In the genomic region with DNA sequence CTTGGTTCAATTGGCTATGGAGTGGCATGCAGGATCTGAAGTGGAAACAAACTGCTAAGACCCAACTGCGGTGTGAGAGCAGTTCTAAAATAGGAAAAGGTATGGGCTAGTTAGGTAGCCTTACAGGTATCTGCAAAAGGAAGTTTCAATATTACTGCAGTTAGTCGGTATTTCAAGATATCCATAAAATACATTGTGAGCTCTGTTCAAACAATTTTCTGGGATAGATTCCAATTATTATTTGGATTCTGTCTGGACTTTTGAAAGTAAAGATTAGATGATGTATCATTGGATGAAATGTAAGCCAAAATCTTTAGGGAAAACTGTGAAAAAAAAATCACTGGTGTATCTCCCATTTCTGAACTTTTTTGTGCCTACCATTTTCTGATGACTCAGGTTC, we compare ENCODE assay signal across 19 cellular contexts.
DNase-seq lines count a peak whose midpoint lies in the region; TF ChIP-seq lines count a peak whose summit lies in the region.
"Had no signal": no experiment of that assay in that cellular context is flagged by ENCODE, and none has a peak within 500 bp of the region (broad histone marks: within the 10 kb centered on the region; RNA-seq: fewer than 3 reads in every experiment).

No MANE protein-coding gene starts in this region.

- no peaks in the 10 kb centered on the region for H3K36me3 ChIP-seq in brain microvascular endothelial cell (replicated peaks)

- H3K27ac Mint-ChIP-seq in mesothelial cell of epicardium (peak overlapping the region; percentile 78), osteocyte (ENCODE audit: unreplicated experiment) (no peak overlapping the region)
- H3K27ac Mint-ChIP-seq: CD4-positive, alpha-beta T cell; IgD-negative memory B cell had no signal

- peaks cover 32% of the 10 kb centered on the region for H3K4me1 Mint-ChIP-seq in mesothelial cell of epicardium
- no peaks in the 10 kb centered on the region for H3K4me1 Mint-ChIP-seq in osteocyte (ENCODE audit: unreplicated experiment)

- no peaks in the 10 kb centered on the region for H3K27me3 ChIP-seq in brain microvascular endothelial cell (replicated peaks)

- no peak for TF ChIP-seq CTCF in 22Rv1 (IDR thresholded peaks at IDR 0.05)
- no peak for TF ChIP-seq CTCF in LNCaP clone FGC (IDR thresholded peaks at IDR 0.05; ENCODE audit: control insufficient read depth, extremely low read depth, insufficient read depth)
- TF ChIP-seq CTCF in brain microvascular endothelial cell (IDR thresholded peaks at IDR 0.05; ENCODE audit: low read depth, low read length, missing control alignments), result no peak
- TF ChIP-seq CTCF in mesothelial cell of epicardium (IDR thresholded peaks at IDR 0.05; ENCODE audit: unreplicated experiment), result no peak
- TF ChIP-seq CTCF in osteocyte (IDR thresholded peaks at IDR 0.05), result no peak

- peak overlapping the region; percentile 16; the same call in 1 of the 2 replicates for H3K4me3 ChIP-seq in LNCaP clone FGC (ENCODE audit: low read depth, low read length)
- no peak overlapping the region for H3K4me3 ChIP-seq in brain microvascular endothelial cell (ENCODE audit: low read depth, low read length)

- H3K36me3 Mint-ChIP-seq in mesothelial cell of epicardium, result no peaks in the 10 kb centered on the region
- H3K36me3 Mint-ChIP-seq in osteocyte (ENCODE audit: unreplicated experiment), result no peaks in the 10 kb centered on the region
- H3K36me3 Mint-ChIP-seq: IgD-negative memory B cell had no signal

- H3K27me3 Mint-ChIP-seq in mesothelial cell of epicardium (ENCODE audit: low read depth), result no peaks in the 10 kb centered on the region
- H3K27me3 Mint-ChIP-seq in osteocyte (ENCODE audit: unreplicated experiment), result no peaks in the 10 kb centered on the region
- H3K27me3 Mint-ChIP-seq: CD4-positive, alpha-beta T cell; IgD-negative memory B cell had no signal

- in situ Hi-C loops in brain microvascular endothelial cell (cut with HindIII; ENCODE audit: low pct_ligation_motif_present, low sequenced_read_pairs), result no loop called here

- H3K9me3 Mint-ChIP-seq in mesothelial cell of epicardium, result peaks cover 4% of the 10 kb centered on the region
- H3K9me3 Mint-ChIP-seq in osteocyte (ENCODE audit: unreplicated experiment), result no peaks in the 10 kb centered on the region
- H3K9me3 Mint-ChIP-seq: CD4-positive, alpha-beta T cell had no signal

- H3K27ac ChIP-seq in 22Rv1 (peak overlapping the region; percentile 38), brain microvascular endothelial cell (peak overlapping the region; percentile 66)
- H3K27ac ChIP-seq: C4-2B had no signal

- no peak overlapping the region for H3K4me3 Mint-ChIP-seq in mesothelial cell of epicardium
- H3K4me3 Mint-ChIP-seq in osteocyte (ENCODE audit: unreplicated experiment), result no peak overlapping the region
- H3K4me3 Mint-ChIP-seq: CD4-positive, alpha-beta T cell; IgD-negative memory B cell had no signal

- DNase-seq in LNCaP clone FGC (ENCODE audit: low read depth) (peak; percentile 67), brain microvascular endothelial cell (no peak), mesothelial cell of epicardium (ENCODE audit: low spot score in 2 of 2, unreplicated experiment in 2 of 2) (no peak), AG20443 (ENCODE audit: low spot score) (no peak), NCI-H2081 (lab: John Stamatoyannopoulos, UW) (no peak), osteocyte (ENCODE audit: extremely low spot score, unreplicated experiment) (no peak)
- DNase-seq in NK-92 treated with Interleukin-12 subunit alpha and Interleukin-12 subunit beta, amount 100 ng/mL, for 24 hours (lab: John Stamatoyannopoulos, UW), result no peak
- DNase-seq: ACHN; AML-193; Caco-2; CD4-positive, alpha-beta T cell; DMS153; DMS79; GDM1; GOT3; H7 had no signal
